ENCODE assay signal across 7 cellular contexts in genomic region chr1:11979028-11979427, GRCh38. TPM values are rescaled to one million over a fixed set of nuclear protein-coding genes. Genes with fewer than 3 reads are reported as not detected.
DNase-seq lines count a peak whose midpoint lies in the region; ATAC-seq, FAIRE-seq and TF ChIP-seq lines count a peak whose summit lies in the region.
"Not testable (repeated sequence)": the region's sequence is repeated elsewhere in the genome, so short reads cannot be mapped to it uniquely, and the experiment has no call there.

No MANE protein-coding gene starts in this region.

- not testable (repeated sequence) for DNase-seq in GM23248; RWPE2 (ENCODE audit: low spot score); astrocyte (ENCODE audit: low read depth); esophagus squamous epithelium (lab: John Stamatoyannopoulos, UW); HepG2 (ENCODE audit: low spot score)

- POLR2A ChIA-PET in HepG2 (lab: Yijun Ruan, JAX), result interaction anchor here (0.9 to 3.5 kb wide), 8 partner anchors 10 to 640 kb away, joined by 3 to 107 read pairs (median 8); partner anchors contain the start of genes KIAA2013 and PLOD1

- not testable (repeated sequence) for H4K20me1 ChIP-seq in GM23248 (ENCODE audit: insufficient read depth); HepG2 (ENCODE audit: insufficient read depth, low read length)
- H4K20me1 ChIP-seq in astrocyte (ENCODE audit: insufficient read depth, low read length), result peaks cover 27% of the 10 kb centered on the region

- peak overlapping the region; percentile 87 for H3K4me3 ChIP-seq in GM23248
- not testable (repeated sequence) for H3K4me3 ChIP-seq in RWPE2 (ENCODE audit: severe bottlenecking); astrocyte (ENCODE audit: insufficient read depth, low read depth, low read length)
- peak overlapping the region in 3 of 4 donors; percentile 66 to 98 (median 70) for H3K4me3 ChIP-seq in esophagus squamous epithelium
- H3K4me3 ChIP-seq in HepG2 (replicated peaks in 1 of 3; ENCODE audit: insufficient read depth in 1 of 3, low read depth in 2 of 3, low read length in 3 of 3), result peak overlapping the region in 1 of 3 experiments; percentile 91; a peak in 1 of 6 replicates
- H3K4me3 ChIP-seq in neutrophil (ENCODE audit: low read depth in 1 of 2, low read length in 1 of 2), result peak overlapping the region in 1 of 2 experiments; percentile 90
- H3K4me3 ChIP-seq in subcutaneous abdominal adipose tissue (ENCODE audit: low read depth in 1 of 5, low read length in 5 of 5), result peak overlapping the region in 2 of 5 donors; percentile 68 to 70

- peaks cover 20% of the 10 kb centered on the region for H3K36me3 ChIP-seq in GM23248 (ENCODE audit: low read depth)
- peaks cover 22% of the 10 kb centered on the region for H3K36me3 ChIP-seq in RWPE2 (ENCODE audit: low read depth)
- H3K36me3 ChIP-seq in astrocyte (ENCODE audit: insufficient read depth, low read length), result peaks cover 11% of the 10 kb centered on the region
- H3K36me3 ChIP-seq in esophagus squamous epithelium, result peaks cover 14 to 42% (median 18%) of the 10 kb centered on the region in 3 donors
- H3K36me3 ChIP-seq in HepG2 (replicated peaks in 1 of 2; ENCODE audit: control insufficient read depth in 1 of 2, insufficient read depth in 2 of 2, low read length in 2 of 2), result peaks cover 7 to 21% of the 10 kb centered on the region in 2 experiments; a peak in 4 of 5 replicates
- H3K36me3 ChIP-seq in neutrophil, result peaks cover 38% of the 10 kb centered on the region
- H3K36me3 ChIP-seq in subcutaneous abdominal adipose tissue (ENCODE audit: control insufficient read depth in 5 of 5, insufficient read depth in 5 of 5, low read length in 5 of 5), result peaks cover 3 to 40% (median 33%) of the 10 kb centered on the region in 5 donors

- TF ChIP-seq POLR2A in esophagus squamous epithelium (IDR thresholded peaks at IDR 0.05); HepG2 (IDR thresholded peaks at IDR 0.05; ENCODE audit: insufficient read depth in 1 of 2, low read depth in 2 of 2, low read length in 2 of 2): not testable (repeated sequence)

- H3K27ac ChIP-seq in GM23248 (peak overlapping the region; percentile 84), RWPE2 (ENCODE audit: poor library complexity, severe bottlenecking) (peak overlapping the region; percentile 87), esophagus squamous epithelium (peak overlapping the region; percentile 93 to 100 (median 97)), HepG2 (ENCODE audit: extremely low read length, insufficient read depth, low read length) (peak overlapping the region; percentile 81), neutrophil (peak overlapping the region; percentile 97), subcutaneous abdominal adipose tissue (ENCODE audit: low read depth, low read length) (peak overlapping the region; percentile 94)
- H3K27ac ChIP-seq in astrocyte (ENCODE audit: low read depth, low read length), result not testable (repeated sequence)

- peaks cover 15% of the 10 kb centered on the region for H3K36me3 Mint-ChIP-seq in astrocyte (ENCODE audit: low read depth, unreplicated experiment)

- H3K9me3 ChIP-seq in GM23248 (ENCODE audit: low read depth); RWPE2 (ENCODE audit: severe bottlenecking); astrocyte (ENCODE audit: insufficient read depth, low read depth, low read length); esophagus squamous epithelium; HepG2 (ENCODE audit: low read length); neutrophil; subcutaneous abdominal adipose tissue (ENCODE audit: control insufficient read depth in 5 of 5, low read length in 5 of 5): not testable (repeated sequence)

- peak overlapping the region; percentile 96 for H3K9ac ChIP-seq in GM23248
- not testable (repeated sequence) for H3K9ac ChIP-seq in astrocyte (ENCODE audit: low read length)
- peak overlapping the region; percentile 68 for H3K9ac ChIP-seq in HepG2 (ENCODE audit: insufficient read depth, low read depth, low read length)
- peak overlapping the region in 1 of 5 donors; percentile 86 for H3K9ac ChIP-seq in subcutaneous abdominal adipose tissue (ENCODE audit: low read length in 5 of 5)

- not testable (repeated sequence) for TF ChIP-seq EP300 in HepG2 (IDR thresholded peaks at IDR 0.05; ENCODE audit: low read depth in 2 of 2, low read length in 2 of 2); HepG2 (CRISPR knock-in tag; IDR thresholded peaks at IDR 0.05; ENCODE audit: borderline replicate concordance)

- H3K4me1 Mint-ChIP-seq in astrocyte (ENCODE audit: low read depth, unreplicated experiment), result peaks cover 16% of the 10 kb centered on the region

- FAIRE-seq in astrocyte (lab: Jason Lieb, UNC); HepG2 (lab: Jason Lieb, UNC): not testable (repeated sequence)

- not testable (repeated sequence) for H3K27me3 Mint-ChIP-seq in astrocyte (ENCODE audit: low read depth, unreplicated experiment)

- in situ Hi-C loops in GM23248 (cut with MboI); HepG2 (cut with HindIII; ENCODE audit: extremely low pct_ligation_motif_present, low pct_unique_long_range_greater_than_20kb): not testable (repeated sequence)

- H3K4me2 ChIP-seq in GM23248 (ENCODE audit: unreplicated experiment) (peak overlapping the region; percentile 71), astrocyte (ENCODE audit: low read length) (peak overlapping the region; percentile 88), HepG2 (ENCODE audit: low read depth, low read length) (peak overlapping the region; percentile 95)

- TF ChIP-seq RAD21 in HepG2 (CRISPR knock-in tag; IDR thresholded peaks at IDR 0.05), result not testable (repeated sequence)

- peaks cover 36% of the 10 kb centered on the region for H3K79me2 ChIP-seq in GM23248 (ENCODE audit: insufficient read depth)
- peaks cover 38% of the 10 kb centered on the region for H3K79me2 ChIP-seq in astrocyte (ENCODE audit: insufficient read depth, low read length)
- peaks cover 34% of the 10 kb centered on the region for H3K79me2 ChIP-seq in HepG2 (ENCODE audit: insufficient read depth, low read length)

- not testable (repeated sequence) for ATAC-seq in RWPE2 (ENCODE audit: low read depth); HepG2

- not testable (repeated sequence) for H3K9me3 Mint-ChIP-seq in astrocyte (ENCODE audit: unreplicated experiment)

- not testable (repeated sequence) for TF ChIP-seq CTCF in RWPE2 (IDR thresholded peaks at IDR 0.05; ENCODE audit: poor library complexity, severe bottlenecking); astrocyte (IDR thresholded peaks at IDR 0.05; ENCODE audit: insufficient read depth, low read depth, low read length); esophagus squamous epithelium (IDR thresholded peaks at IDR 0.05); HepG2 (CRISPR knock-in tag; IDR thresholded peaks at IDR 0.05); neutrophil (IDR thresholded peaks at IDR 0.05)

- H3K4me1 ChIP-seq in GM23248 (ENCODE audit: insufficient read depth) (peaks cover 41% of the 10 kb centered on the region), RWPE2 (ENCODE audit: insufficient read depth, poor library complexity, severe bottlenecking) (peaks cover 15% of the 10 kb centered on the region), astrocyte (ENCODE audit: insufficient read depth, low read length) (peaks cover 14% of the 10 kb centered on the region), esophagus squamous epithelium (peaks cover 28 to 59% (median 47%) of the 10 kb centered on the region in 3 donors), HepG2 (ENCODE audit: insufficient read depth, low read length) (peaks cover 46% of the 10 kb centered on the region), neutrophil (ENCODE audit: control insufficient read depth in 1 of 2, insufficient read depth in 1 of 2, low read depth in 1 of 2, low read length in 1 of 2) (peaks cover 59 to 61% of the 10 kb centered on the region in 2 experiments), subcutaneous abdominal adipose tissue (ENCODE audit: control insufficient read depth in 5 of 5, insufficient read depth in 5 of 5, low read length in 5 of 5) (peaks cover 1 to 42% (median 34%) of the 10 kb centered on the region in 5 donors)

- intact Hi-C loops in esophagus squamous epithelium (cut with DNase I), result not testable (repeated sequence)
- intact Hi-C loops in HepG2 (cut with micrococcal nuclease; ENCODE audit: unreplicated experiment), result loop anchor here (1.0 kb wide), 1 partner anchor 12 kb away; no protein-coding TSS in a partner anchor

- CTCF ChIA-PET in HepG2 (lab: Yijun Ruan, JAX; ENCODE audit: low intra/inter-chr PET ratio, low total read pairs), result not testable (repeated sequence)

- 2 to 4% methylated on average over 8 of the region's 8 CpGs for WGBS in GM23248 (ENCODE audit: low coverage in 1 of 2, low lambda C conversion rate in 2 of 2, missing lambda C conversion rate in 2 of 2), 2 experiments
- WGBS in esophagus squamous epithelium, 2 donors, result 42 to 56% methylated on average over 8 of the region's 8 CpGs
- WGBS in HepG2 (ENCODE audit: low lambda C conversion rate), result 17% methylated on average over 8 of the region's 8 CpGs

- H3K27ac Mint-ChIP-seq in astrocyte (ENCODE audit: unreplicated experiment), result peak overlapping the region; percentile 3

- H3K9me2 ChIP-seq in GM23248 (ENCODE audit: insufficient read depth), result not testable (repeated sequence)

- H3F3A ChIP-seq in GM23248 (ENCODE audit: insufficient read depth), result peaks cover 42% of the 10 kb centered on the region

- not testable (repeated sequence) for H3K27me3 ChIP-seq in GM23248 (replicated peaks; ENCODE audit: insufficient read depth); RWPE2 (ENCODE audit: insufficient read depth, poor library complexity, severe bottlenecking); astrocyte (ENCODE audit: insufficient read depth, low read length); esophagus squamous epithelium; HepG2 (ENCODE audit: control insufficient read depth in 1 of 2, insufficient read depth in 2 of 2, low read length in 2 of 2); neutrophil; subcutaneous abdominal adipose tissue (ENCODE audit: control insufficient read depth in 5 of 5, insufficient read depth in 4 of 5, low read length in 5 of 5)

- peak overlapping the region; percentile 99 for H3K4me3 Mint-ChIP-seq in astrocyte (ENCODE audit: unreplicated experiment)

- not testable (repeated sequence) for BruUV-seq in HepG2 (replicated peaks; lab: Mats Ljungman, UMichigan)

- H2AFZ ChIP-seq in GM23248, result peak overlapping the region; percentile 76
- not testable (repeated sequence) for H2AFZ ChIP-seq in astrocyte (ENCODE audit: low read depth, low read length); HepG2 (ENCODE audit: low read length)

RNA-seq across cellular contexts. Expression of gene MFN2, which starts 1.2 kb away (rescaled TPM):
- total RNA-seq in GM23248 (2014; rRNA removed; shearing (Covaris generic)), result 57.9 and 59.8 TPM in 2 replicates
- polyA plus RNA-seq in GM23248 (2016; fragmentation: Nextera tagmentation; extraction: Ambion mirVana) (48.0 and 49.6 TPM in 2 replicates), HepG2 (2011; rRNA removed) (38.7 and 41.0 TPM in 2 replicates)
- total RNA-seq in astrocyte (74.0 and 75.5 TPM in 2 replicates), esophagus squamous epithelium (10 to 100 TPM; 64.4 to 96.9 (median 78.7) TPM), HepG2 (2016; rRNA removed; fragmentation: Illumina TruSeq; extraction: Trizol) (60.9 and 76.3 TPM in 2 replicates)
- 7.7 and 8.0 TPM in 2 replicates for total RNA-seq in HepG2 (2016; cell fraction: cytosol; rRNA removed; fragmentation: Illumina TruSeq; extraction: Trizol; ENCODE audit: low read depth)
- 61.5 and 70.2 TPM in 2 replicates for total RNA-seq in HepG2 (2016; cell fraction: insoluble cytoplasmic fraction; rRNA removed; fragmentation: Illumina TruSeq; extraction: Trizol)
- total RNA-seq in HepG2 (2016; cell fraction: membrane; rRNA removed; fragmentation: Illumina TruSeq; extraction: Trizol), result 31.8 and 32.8 TPM in 2 replicates
- 38.7 and 39.7 TPM in 2 replicates for total RNA-seq in HepG2 (2016; cell fraction: nucleus; rRNA removed; fragmentation: Illumina TruSeq; extraction: Trizol)
- polyA plus RNA-seq in HepG2 (2011; cell fraction: cytosol; rRNA removed), result 31.7 and 32.9 TPM in 2 replicates
- polyA plus RNA-seq in HepG2 (2011; cell fraction: nucleus; rRNA removed), result 49.1 and 52.9 TPM in 2 replicates
- polyA plus RNA-seq in HepG2 (2012), result 42.4 and 55.4 TPM in 2 replicates
- 4.0 and 4.2 TPM in 2 replicates for polyA plus RNA-seq in HepG2 (2016; cell fraction: cytosol; fragmentation: Illumina TruSeq; extraction: Trizol; ENCODE audit: low read depth)
- polyA plus RNA-seq in HepG2 (2016; cell fraction: insoluble cytoplasmic fraction; fragmentation: Illumina TruSeq; extraction: Trizol; ENCODE audit: low read depth), result 52.2 and 60.5 TPM in 2 replicates
- polyA plus RNA-seq in HepG2 (2016; cell fraction: membrane; fragmentation: Illumina TruSeq; extraction: Trizol; ENCODE audit: low read depth), result 14.0 and 14.3 TPM in 2 replicates
- 45.1 and 48.2 TPM in 2 replicates for polyA plus RNA-seq in HepG2 (2016; cell fraction: nucleus; fragmentation: Illumina TruSeq; extraction: Trizol; ENCODE audit: insufficient read depth, low read depth)
- polyA minus RNA-seq in HepG2 (2011; rRNA and poly(A)+ RNA removed; ENCODE audit: low replicate concordance), result 83.9 and 88.4 TPM in 2 replicates
- polyA minus RNA-seq in HepG2 (2011; cell fraction: cytosol; rRNA and poly(A)+ RNA removed), result 26.6 and 33.4 TPM in 2 replicates
- polyA minus RNA-seq in HepG2 (2011; cell fraction: nucleus; rRNA and poly(A)+ RNA removed), result 22.5 and 40.8 TPM in 2 replicates

RNA-seq across cellular contexts. Expression of gene MIIP, which starts 40.3 kb away (rescaled TPM):
- total RNA-seq in GM23248 (2014; rRNA removed; shearing (Covaris generic)), result 21.8 and 26.8 TPM in 2 replicates
- polyA plus RNA-seq in GM23248 (2016; fragmentation: Nextera tagmentation; extraction: Ambion mirVana) (19.4 and 23.0 TPM in 2 replicates), HepG2 (2011; rRNA removed) (23.0 and 31.1 TPM in 2 replicates)
- total RNA-seq in astrocyte (29.1 and 33.8 TPM in 2 replicates), esophagus squamous epithelium (10 to 100 TPM; 13.0 to 24.9 (median 19.8) TPM), HepG2 (2016; rRNA removed; fragmentation: Illumina TruSeq; extraction: Trizol) (23.6 and 35.2 TPM in 2 replicates)
- 52.3 and 57.6 TPM in 2 replicates for total RNA-seq in HepG2 (2016; cell fraction: cytosol; rRNA removed; fragmentation: Illumina TruSeq; extraction: Trizol; ENCODE audit: low read depth)
- total RNA-seq in HepG2 (2016; cell fraction: insoluble cytoplasmic fraction; rRNA removed; fragmentation: Illumina TruSeq; extraction: Trizol), result 21.8 and 38.2 TPM in 2 replicates
- 42.3 and 49.9 TPM in 2 replicates for total RNA-seq in HepG2 (2016; cell fraction: membrane; rRNA removed; fragmentation: Illumina TruSeq; extraction: Trizol)
- 27.2 and 31.9 TPM in 2 replicates for total RNA-seq in HepG2 (2016; cell fraction: nucleus; rRNA removed; fragmentation: Illumina TruSeq; extraction: Trizol)
- 11.2 and 20.9 TPM in 2 replicates for polyA plus RNA-seq in HepG2 (2011; cell fraction: cytosol; rRNA removed)
- 166 and 217 TPM in 2 replicates for polyA plus RNA-seq in HepG2 (2011; cell fraction: nucleus; rRNA removed)
- 9.1 and 20.3 TPM in 2 replicates for polyA plus RNA-seq in HepG2 (2012)
- polyA plus RNA-seq in HepG2 (2016; cell fraction: cytosol; fragmentation: Illumina TruSeq; extraction: Trizol; ENCODE audit: low read depth), result 34.0 and 38.2 TPM in 2 replicates
- polyA plus RNA-seq in HepG2 (2016; cell fraction: insoluble cytoplasmic fraction; fragmentation: Illumina TruSeq; extraction: Trizol; ENCODE audit: low read depth), result 17.3 and 17.8 TPM in 2 replicates
- polyA plus RNA-seq in HepG2 (2016; cell fraction: membrane; fragmentation: Illumina TruSeq; extraction: Trizol; ENCODE audit: low read depth), result 27.7 and 34.3 TPM in 2 replicates
- 63.8 and 70.7 TPM in 2 replicates for polyA plus RNA-seq in HepG2 (2016; cell fraction: nucleus; fragmentation: Illumina TruSeq; extraction: Trizol; ENCODE audit: insufficient read depth, low read depth)
- 17.1 and 28.4 TPM in 2 replicates for polyA minus RNA-seq in HepG2 (2011; rRNA and poly(A)+ RNA removed; ENCODE audit: low replicate concordance)
- 6.1 and 8.6 TPM in 2 replicates for polyA minus RNA-seq in HepG2 (2011; cell fraction: cytosol; rRNA and poly(A)+ RNA removed)
- polyA minus RNA-seq in HepG2 (2011; cell fraction: nucleus; rRNA and poly(A)+ RNA removed), result 11.1 and 14.7 TPM in 2 replicates

RNA-seq across cellular contexts. Expression of gene PLOD1, which starts 44.5 kb away (rescaled TPM):
- total RNA-seq in GM23248 (2014; rRNA removed; shearing (Covaris generic)), result 633 and 640 TPM in 2 replicates
- polyA plus RNA-seq in GM23248 (2016; fragmentation: Nextera tagmentation; extraction: Ambion mirVana) (443 and 482 TPM in 2 replicates), HepG2 (2011; rRNA removed) (318 and 361 TPM in 2 replicates)
- total RNA-seq in astrocyte (375 and 500 TPM in 2 replicates), esophagus squamous epithelium (10 to 100 TPM; 29.8 to 38.1 (median 34.3) TPM), HepG2 (2016; rRNA removed; fragmentation: Illumina TruSeq; extraction: Trizol) (31.0 and 70.1 TPM in 2 replicates)
- total RNA-seq in HepG2 (2016; cell fraction: cytosol; rRNA removed; fragmentation: Illumina TruSeq; extraction: Trizol; ENCODE audit: low read depth), result 8.1 and 9.3 TPM in 2 replicates
- total RNA-seq in HepG2 (2016; cell fraction: insoluble cytoplasmic fraction; rRNA removed; fragmentation: Illumina TruSeq; extraction: Trizol), result 23.8 and 71.6 TPM in 2 replicates
- total RNA-seq in HepG2 (2016; cell fraction: membrane; rRNA removed; fragmentation: Illumina TruSeq; extraction: Trizol), result 22.0 and 25.0 TPM in 2 replicates
- 69.1 and 83.4 TPM in 2 replicates for total RNA-seq in HepG2 (2016; cell fraction: nucleus; rRNA removed; fragmentation: Illumina TruSeq; extraction: Trizol)
- 268 and 334 TPM in 2 replicates for polyA plus RNA-seq in HepG2 (2011; cell fraction: cytosol; rRNA removed)
- polyA plus RNA-seq in HepG2 (2011; cell fraction: nucleus; rRNA removed), result 289 and 340 TPM in 2 replicates
- 213 and 215 TPM in 2 replicates for polyA plus RNA-seq in HepG2 (2012)
- 10.1 and 11.2 TPM in 2 replicates for polyA plus RNA-seq in HepG2 (2016; cell fraction: cytosol; fragmentation: Illumina TruSeq; extraction: Trizol; ENCODE audit: low read depth)
- polyA plus RNA-seq in HepG2 (2016; cell fraction: insoluble cytoplasmic fraction; fragmentation: Illumina TruSeq; extraction: Trizol; ENCODE audit: low read depth), result 27.4 and 35.7 TPM in 2 replicates
- polyA plus RNA-seq in HepG2 (2016; cell fraction: membrane; fragmentation: Illumina TruSeq; extraction: Trizol; ENCODE audit: low read depth), result 15.6 and 19.4 TPM in 2 replicates
- 135 and 151 TPM in 2 replicates for polyA plus RNA-seq in HepG2 (2016; cell fraction: nucleus; fragmentation: Illumina TruSeq; extraction: Trizol; ENCODE audit: insufficient read depth, low read depth)
- 131 and 463 TPM in 2 replicates for polyA minus RNA-seq in HepG2 (2011; rRNA and poly(A)+ RNA removed; ENCODE audit: low replicate concordance)
- 175 and 181 TPM in 2 replicates for polyA minus RNA-seq in HepG2 (2011; cell fraction: cytosol; rRNA and poly(A)+ RNA removed)
- 85.1 and 85.4 TPM in 2 replicates for polyA minus RNA-seq in HepG2 (2011; cell fraction: nucleus; rRNA and poly(A)+ RNA removed)

RNA-seq across cellular contexts. Expression of gene KIAA2013, which starts 52.8 kb away (rescaled TPM):
- total RNA-seq in GM23248 (2014; rRNA removed; shearing (Covaris generic)), result 100 and 116 TPM in 2 replicates
- 10.5 and 10.7 TPM in 2 replicates for polyA plus RNA-seq in GM23248 (2016; fragmentation: Nextera tagmentation; extraction: Ambion mirVana)
- total RNA-seq in astrocyte, result 56.0 and 60.4 TPM in 2 replicates
- 10 to 100 TPM; 40.4 to 50.5 (median 47.9) TPM for total RNA-seq in esophagus squamous epithelium
- total RNA-seq in HepG2 (2016; rRNA removed; fragmentation: Illumina TruSeq; extraction: Trizol), result 47.7 and 76.0 TPM in 2 replicates
- total RNA-seq in HepG2 (2016; cell fraction: cytosol; rRNA removed; fragmentation: Illumina TruSeq; extraction: Trizol; ENCODE audit: low read depth), result 39.0 and 40.3 TPM in 2 replicates
- 45.3 and 75.8 TPM in 2 replicates for total RNA-seq in HepG2 (2016; cell fraction: insoluble cytoplasmic fraction; rRNA removed; fragmentation: Illumina TruSeq; extraction: Trizol)
- total RNA-seq in HepG2 (2016; cell fraction: membrane; rRNA removed; fragmentation: Illumina TruSeq; extraction: Trizol), result 84.9 and 91.5 TPM in 2 replicates
- 48.8 and 56.1 TPM in 2 replicates for total RNA-seq in HepG2 (2016; cell fraction: nucleus; rRNA removed; fragmentation: Illumina TruSeq; extraction: Trizol)
- 141 and 163 TPM in 2 replicates for polyA plus RNA-seq in HepG2 (2011; rRNA removed)
- 151 and 283 TPM in 2 replicates for polyA plus RNA-seq in HepG2 (2011; cell fraction: cytosol; rRNA removed)
- polyA plus RNA-seq in HepG2 (2011; cell fraction: nucleus; rRNA removed), result 137 and 147 TPM in 2 replicates
- 61.9 and 67.1 TPM in 2 replicates for polyA plus RNA-seq in HepG2 (2012)
- 45.1 and 45.9 TPM in 2 replicates for polyA plus RNA-seq in HepG2 (2016; cell fraction: cytosol; fragmentation: Illumina TruSeq; extraction: Trizol; ENCODE audit: low read depth)
- polyA plus RNA-seq in HepG2 (2016; cell fraction: insoluble cytoplasmic fraction; fragmentation: Illumina TruSeq; extraction: Trizol; ENCODE audit: low read depth), result 53.5 and 55.6 TPM in 2 replicates
- 73.8 and 79.8 TPM in 2 replicates for polyA plus RNA-seq in HepG2 (2016; cell fraction: membrane; fragmentation: Illumina TruSeq; extraction: Trizol; ENCODE audit: low read depth)
- 92.2 and 94.4 TPM in 2 replicates for polyA plus RNA-seq in HepG2 (2016; cell fraction: nucleus; fragmentation: Illumina TruSeq; extraction: Trizol; ENCODE audit: insufficient read depth, low read depth)
- polyA minus RNA-seq in HepG2 (2011; rRNA and poly(A)+ RNA removed; ENCODE audit: low replicate concordance), result 68.1 and 270 TPM in 2 replicates
- 85.2 and 94.3 TPM in 2 replicates for polyA minus RNA-seq in HepG2 (2011; cell fraction: cytosol; rRNA and poly(A)+ RNA removed)
- 25.0 and 28.0 TPM in 2 replicates for polyA minus RNA-seq in HepG2 (2011; cell fraction: nucleus; rRNA and poly(A)+ RNA removed)
